22 cellular contexts compared by ENCODE assay signal in genomic region chr9:117080996-117081395, GRCh38.
DNase-seq lines count a peak whose midpoint lies in the region; ATAC-seq and TF ChIP-seq lines count a peak whose summit lies in the region.
"Had no signal": no experiment of that assay in that cellular context is flagged by ENCODE, and none has a peak within 500 bp of the region (broad histone marks: within the 10 kb centered on the region; RNA-seq: fewer than 3 reads in every experiment).

No MANE protein-coding gene starts in this region.

- H3K9me3 ChIP-seq in smooth muscle cell (replicated peaks; ENCODE audit: low read depth), result no peaks in the 10 kb centered on the region
- H3K9me3 ChIP-seq: MG63 had no signal

- ATAC-seq in GM23338 (peak; percentile 86), GM18861 (IDR thresholded peaks at IDR 0.05; ENCODE audit: unreplicated experiment) (no peak), left ventricle myocardium superior (no peak)
- ATAC-seq: HCT116, Panc1 had no signal

- H3K4me3 ChIP-seq in GM23338 (no peak overlapping the region), smooth muscle cell (no peak overlapping the region)
- H3K4me3 ChIP-seq: MG63 had no signal

- no peak for TF ChIP-seq CTCF in GM23338 (conservative IDR thresholded peaks at IDR 0.05; ENCODE audit: low read depth in 2 of 2)
- no peak for TF ChIP-seq CTCF in smooth muscle cell (IDR thresholded peaks at IDR 0.05; ENCODE audit: borderline replicate concordance, insufficient read depth, poor library complexity, severe bottlenecking)

- intact Hi-C loops in left ventricle myocardium superior (cut with micrococcal nuclease), result no loop called here

- no peak overlapping the region for H2AFZ ChIP-seq in GM23338
- no peak overlapping the region for H2AFZ ChIP-seq in smooth muscle cell (ENCODE audit: low read depth)

- no peaks in the 10 kb centered on the region; the same call in 1 of the 2 replicates for H3K9me2 ChIP-seq in GM23338 (ENCODE audit: insufficient read depth)

- H4K20me1 ChIP-seq in GM23338 (replicated peaks; ENCODE audit: insufficient read depth) (no peaks in the 10 kb centered on the region), smooth muscle cell (ENCODE audit: low read depth) (no peaks in the 10 kb centered on the region)

- no peak overlapping the region for H3K4me3 Mint-ChIP-seq in GM23338
- H3K4me3 Mint-ChIP-seq: CD14-positive monocyte had no signal

- H3K36me3 Mint-ChIP-seq in GM23338 (ENCODE audit: low read depth), result no peaks in the 10 kb centered on the region; the same call in 2 of the 3 replicates
- H3K36me3 Mint-ChIP-seq: CD14-positive monocyte had no signal

- no peaks in the 10 kb centered on the region for H3K79me2 ChIP-seq in GM23338 (replicated peaks; ENCODE audit: insufficient read depth)
- no peaks in the 10 kb centered on the region for H3K79me2 ChIP-seq in smooth muscle cell (ENCODE audit: low read depth)

- no peak overlapping the region; the same call in 1 of the 2 replicates for H3K4me2 ChIP-seq in GM23338
- no peak overlapping the region for H3K4me2 ChIP-seq in smooth muscle cell

- H3K27me3 ChIP-seq in GM23338 (ENCODE audit: insufficient read depth) (no peaks in the 10 kb centered on the region), smooth muscle cell (ENCODE audit: low read depth) (peaks cover 3% of the 10 kb centered on the region)
- H3K27me3 ChIP-seq: MG63 had no signal

- no peak overlapping the region for H3K9ac ChIP-seq in smooth muscle cell (ENCODE audit: low read depth)

- 65% methylated on average over 2 of the region's 2 CpGs for WGBS in smooth muscle cell (ENCODE audit: low lambda C conversion rate)

- peak overlapping the region; percentile 56; the same call in 1 of the 2 replicates for H3K27ac ChIP-seq in GM23338 (ENCODE audit: low read depth)
- no peak overlapping the region for H3K27ac ChIP-seq in smooth muscle cell (ENCODE audit: low read depth)

- peaks cover 45% of the 10 kb centered on the region for H3K4me1 Mint-ChIP-seq in GM23338
- H3K4me1 Mint-ChIP-seq: CD14-positive monocyte had no signal

- H3F3A ChIP-seq in GM23338 (replicated peaks; ENCODE audit: low read depth) (no peaks in the 10 kb centered on the region), smooth muscle cell (ENCODE audit: low read depth) (no peaks in the 10 kb centered on the region)

- H3K9me3 Mint-ChIP-seq in GM23338, result no peaks in the 10 kb centered on the region

- DNase-seq in GM23338 (ENCODE audit: low spot score), result peak; percentile 77
- DNase-seq in NCI-H69 (lab: John Stamatoyannopoulos, UW), result peak; percentile 68
- peak; percentile 21 for DNase-seq in globus pallidus (ENCODE audit: low spot score)
- DNase-seq in myocyte (ENCODE audit: low read depth), result peak; percentile 92
- DNase-seq in C1 segment of cervical spinal cord (lab: John Stamatoyannopoulos, UW), result no peak
- DNase-seq in smooth muscle cell (lab: John Stamatoyannopoulos, UW; ENCODE audit: unreplicated experiment), result no peak
- no peak for DNase-seq in left ventricle myocardium superior
- DNase-seq: AML-193; Kasumi-1; NCI-H1048; NCI-H1436; NCI-H187 treated with DMSO at 0.1 percent for 48 hours; NCI-H2107; NCI-H2227 treated with DMSO at 0.1 percent for 48 hours; NCI-H510A; NCI-H748 treated with DMSO at 0.1 percent for 48 hours; NK-92 treated with Interleukin-12 subunit alpha and Interleukin-12 subunit beta, amount 100 ng/mL, for 24 hours had no signal

- H3K4me1 ChIP-seq in GM23338 (ENCODE audit: insufficient read depth) (peaks cover 39% of the 10 kb centered on the region), smooth muscle cell (ENCODE audit: low read depth) (peaks cover 8% of the 10 kb centered on the region)

- H3K27me3 Mint-ChIP-seq in GM23338 (ENCODE audit: insufficient read depth, low read depth, poor library complexity), result peaks cover 2% of the 10 kb centered on the region

- no peak overlapping the region for H3K27ac Mint-ChIP-seq in GM23338
- H3K27ac Mint-ChIP-seq: CD14-positive monocyte had no signal

- no peaks in the 10 kb centered on the region for H3K36me3 ChIP-seq in GM23338 (ENCODE audit: insufficient read depth)
- no peaks in the 10 kb centered on the region for H3K36me3 ChIP-seq in smooth muscle cell (ENCODE audit: low read depth)
- H3K36me3 ChIP-seq: MG63 had no signal

TF ChIP-seq in GM23338, 12 proteins besides CTCF, POLR2A, EP300 and RAD21:
- TF ChIP-seq, protein P1, sequence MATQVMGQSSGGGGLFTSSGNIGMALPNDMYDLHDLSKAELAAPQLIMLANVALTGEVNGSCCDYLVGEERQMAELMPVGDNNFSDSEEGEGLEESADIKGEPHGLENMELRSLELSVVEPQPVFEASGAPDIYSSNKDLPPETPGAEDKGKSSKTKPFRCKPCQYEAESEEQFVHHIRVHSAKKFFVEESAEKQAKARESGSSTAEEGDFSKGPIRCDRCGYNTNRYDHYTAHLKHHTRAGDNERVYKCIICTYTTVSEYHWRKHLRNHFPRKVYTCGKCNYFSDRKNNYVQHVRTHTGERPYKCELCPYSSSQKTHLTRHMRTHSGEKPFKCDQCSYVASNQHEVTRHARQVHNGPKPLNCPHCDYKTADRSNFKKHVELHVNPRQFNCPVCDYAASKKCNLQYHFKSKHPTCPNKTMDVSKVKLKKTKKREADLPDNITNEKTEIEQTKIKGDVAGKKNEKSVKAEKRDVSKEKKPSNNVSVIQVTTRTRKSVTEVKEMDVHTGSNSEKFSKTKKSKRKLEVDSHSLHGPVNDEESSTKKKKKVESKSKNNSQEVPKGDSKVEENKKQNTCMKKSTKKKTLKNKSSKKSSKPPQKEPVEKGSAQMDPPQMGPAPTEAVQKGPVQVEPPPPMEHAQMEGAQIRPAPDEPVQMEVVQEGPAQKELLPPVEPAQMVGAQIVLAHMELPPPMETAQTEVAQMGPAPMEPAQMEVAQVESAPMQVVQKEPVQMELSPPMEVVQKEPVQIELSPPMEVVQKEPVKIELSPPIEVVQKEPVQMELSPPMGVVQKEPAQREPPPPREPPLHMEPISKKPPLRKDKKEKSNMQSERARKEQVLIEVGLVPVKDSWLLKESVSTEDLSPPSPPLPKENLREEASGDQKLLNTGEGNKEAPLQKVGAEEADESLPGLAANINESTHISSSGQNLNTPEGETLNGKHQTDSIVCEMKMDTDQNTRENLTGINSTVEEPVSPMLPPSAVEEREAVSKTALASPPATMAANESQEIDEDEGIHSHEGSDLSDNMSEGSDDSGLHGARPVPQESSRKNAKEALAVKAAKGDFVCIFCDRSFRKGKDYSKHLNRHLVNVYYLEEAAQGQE (IDR thresholded peaks at IDR 0.05; ENCODE audit: unreplicated experiment), result no peak
- TF ChIP-seq CREB1 (CRISPR knock-in tag; IDR thresholded peaks at IDR 0.05; ENCODE audit: low read depth) (no peak), EZH2phosphoT487 (IDR thresholded peaks at IDR 0.05; ENCODE audit: unreplicated experiment) (no peak), ZNF114 (CRISPR knock-in tag; IDR thresholded peaks at IDR 0.05) (no peak), ETS1 (IDR thresholded peaks at IDR 0.05) (no peak), STAT1 (IDR thresholded peaks at IDR 0.05; ENCODE audit: unreplicated experiment) (no peak), NANOG (IDR thresholded peaks at IDR 0.05; ENCODE audit: borderline replicate concordance) (no peak)

Comparison
In these comparisons a context has a peak if more than half of its experiments do, and no peak if none do; other contexts are left out.
1. DNase-seq: peak in GM23338 (single experiment), NCI-H69 (single experiment), globus pallidus (single experiment) and myocyte (single experiment); none in C1 segment of cervical spinal cord (0 of 14), smooth muscle cell (single experiment) and left ventricle myocardium superior (single experiment).